23 cellular contexts compared by ENCODE assay signal in the genomic region with DNA sequence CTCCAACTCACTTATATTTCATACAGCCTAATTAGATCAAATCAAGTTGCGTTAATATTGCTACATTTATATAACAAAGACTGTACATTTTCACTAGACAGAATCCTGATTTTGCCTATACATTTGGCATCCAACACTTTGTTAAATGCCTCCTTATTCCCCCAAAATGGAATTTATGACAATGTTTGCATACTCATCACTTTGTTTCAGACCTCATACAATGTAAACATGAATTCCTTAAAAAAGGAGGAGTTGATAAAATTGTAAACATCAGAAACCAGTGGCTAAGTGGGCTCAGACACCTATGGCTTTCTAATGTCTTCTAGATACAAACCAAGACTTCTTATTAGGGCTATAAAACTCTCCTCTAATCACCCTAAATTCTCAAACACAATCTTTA.
A peak's percentile ranks its signal among the peaks of the same experiment; 100 is the strongest.
DNase-seq lines count a peak whose midpoint lies in the region; ATAC-seq, FAIRE-seq and TF ChIP-seq lines count a peak whose summit lies in the region.
"Had no signal": no experiment of that assay in that cellular context is flagged by ENCODE, and none has a peak within 500 bp of the region (broad histone marks: within the 10 kb centered on the region; RNA-seq: fewer than 3 reads in every experiment).

No MANE protein-coding gene starts in this region.

- DNase-seq in A549 (ENCODE audit: low read depth in 1 of 2, low spot score in 1 of 2), result no peak
- no peak for DNase-seq in CD4-positive, alpha-beta T cell
- no peak for DNase-seq in WERI-Rb-1
- no peak for DNase-seq in mesothelial cell of epicardium (ENCODE audit: low spot score in 2 of 2, unreplicated experiment in 2 of 2)
- DNase-seq in UCSD-AML1 (lab: John Stamatoyannopoulos, UW; ENCODE audit: unreplicated experiment), result no peak
- DNase-seq: CD4-positive, CD25-positive, alpha-beta regulatory T cell; CD8-positive, alpha-beta memory T cell; DMS 273 treated with DMSO at 0.1 percent for 48 hours; DMS79; EL; GDM1; H9; HFFc6 had no signal

- no peak for TF ChIP-seq POLR2A in A549 (IDR thresholded peaks at IDR 0.05; ENCODE audit: low read length)

- intact Hi-C loops in CD4-positive, alpha-beta T cell (cut with DNase I, micrococcal nuclease), result no loop called here

- 95% methylated on average over 1 of the region's 1 CpG for WGBS in A549 (ENCODE audit: missing lambda C conversion rate)

- no peaks in the 10 kb centered on the region for H3K27me3 Mint-ChIP-seq in CD4-positive, alpha-beta T cell
- H3K27me3 Mint-ChIP-seq in mesothelial cell of epicardium (ENCODE audit: low read depth), result no peaks in the 10 kb centered on the region
- H3K27me3 Mint-ChIP-seq: B cell; CD4-positive, CD25-positive, alpha-beta regulatory T cell; CD8-positive, alpha-beta memory T cell had no signal

- POLR2A ChIA-PET in A549 (lab: Yijun Ruan, JAX), result no interaction called here
- POLR2A ChIA-PET in CD4-positive, alpha-beta T cell (lab: Charles Lee), result interaction anchor here (0.6 kb wide), 1 partner anchor 76 kb away, joined by 3 read pairs; no protein-coding TSS in a partner anchor

- no peak for TF ChIP-seq EP300 in A549 (IDR thresholded peaks at IDR 0.05)

- H3K4me2 ChIP-seq in A549, result no peak overlapping the region
- H3K4me2 ChIP-seq: BLaER1, GM23338 had no signal

- H3K9me3 ChIP-seq in A549, result no peaks in the 10 kb centered on the region
- H3K9me3 ChIP-seq in CD4-positive, alpha-beta T cell (ENCODE audit: control insufficient read depth, low read length), result no peaks in the 10 kb centered on the region
- H3K9me3 ChIP-seq in WERI-Rb-1 (ENCODE audit: severe bottlenecking), result no peaks in the 10 kb centered on the region
- H3K9me3 ChIP-seq: BLaER1 had no signal

- H3K27ac Mint-ChIP-seq in CD4-positive, alpha-beta T cell, result peak overlapping the region; percentile 24
- H3K27ac Mint-ChIP-seq in mesothelial cell of epicardium, result peak overlapping the region; percentile 54
- H3K27ac Mint-ChIP-seq: B cell; CD4-positive, CD25-positive, alpha-beta regulatory T cell; GM23338; H9; HFFc6 had no signal

- H3K4me3 Mint-ChIP-seq in CD4-positive, alpha-beta T cell, result no peak overlapping the region
- no peak overlapping the region for H3K4me3 Mint-ChIP-seq in mesothelial cell of epicardium
- H3K4me3 Mint-ChIP-seq: B cell; CD4-positive, CD25-positive, alpha-beta regulatory T cell; CD8-positive, alpha-beta memory T cell; GM23338; H9; HFFc6 had no signal

- H3K36me3 ChIP-seq in WERI-Rb-1, result peaks cover 3% of the 10 kb centered on the region

- no peaks in the 10 kb centered on the region for H3K9me3 Mint-ChIP-seq in CD4-positive, alpha-beta T cell
- no peaks in the 10 kb centered on the region for H3K9me3 Mint-ChIP-seq in mesothelial cell of epicardium
- H3K9me3 Mint-ChIP-seq: CD4-positive, CD25-positive, alpha-beta regulatory T cell; CD8-positive, alpha-beta memory T cell; GM23338; H9; HFFc6 had no signal

- H3K4me3 ChIP-seq in A549 (no peak overlapping the region), WERI-Rb-1 (ENCODE audit: low read depth, low read length) (no peak overlapping the region)
- H3K4me3 ChIP-seq: BLaER1, GM12878, GM23338 had no signal

- H3K27ac ChIP-seq in A549 (no peak overlapping the region), WERI-Rb-1 (peak overlapping the region; percentile 46)
- H3K27ac ChIP-seq in CD4-positive, alpha-beta T cell (ENCODE audit: low read depth, low read length), result no peak overlapping the region
- H3K27ac ChIP-seq: BLaER1, C4-2B had no signal

- TF ChIP-seq RAD21 in A549 (conservative IDR thresholded peaks at IDR 0.05 in 1 of 2, IDR thresholded peaks at IDR 0.05 in 1 of 2), result no peak

- no peaks in the 10 kb centered on the region for H3K4me1 ChIP-seq in A549

- no peak for FAIRE-seq in A549 (lab: Jason Lieb, UNC)
- FAIRE-seq: D721Med, GM12878, GM19239 had no signal

- CTCF ChIA-PET in A549 (lab: Yijun Ruan, JAX), result no interaction called here
- CTCF ChIA-PET in CD4-positive, alpha-beta T cell (lab: Charles Lee), result interaction anchor here (1.1 kb wide), 1 partner anchor 23 kb away, joined by 3 read pairs; no protein-coding TSS in a partner anchor

- peaks cover 70% of the 10 kb centered on the region for H3K36me3 Mint-ChIP-seq in CD4-positive, alpha-beta T cell (ENCODE audit: low read depth)
- H3K36me3 Mint-ChIP-seq in mesothelial cell of epicardium, result peaks cover 11% of the 10 kb centered on the region

- TF ChIP-seq CTCF in A549 (IDR thresholded peaks at IDR 0.05) (no peak), WERI-Rb-1 (IDR thresholded peaks at IDR 0.05; ENCODE audit: low read depth, low read length) (no peak), mesothelial cell of epicardium (IDR thresholded peaks at IDR 0.05; ENCODE audit: unreplicated experiment) (no peak)
- no peak for TF ChIP-seq CTCF in CD4-positive, alpha-beta T cell (IDR thresholded peaks at IDR 0.05)

- ATAC-seq in A549, result no peak
- no peak for ATAC-seq in CD4-positive, alpha-beta T cell (ENCODE audit: poor library complexity)
- ATAC-seq in HG02678 (IDR thresholded peaks at IDR 0.05; ENCODE audit: unreplicated experiment), result no peak
- no peak for ATAC-seq in HG02852 (IDR thresholded peaks at IDR 0.05; ENCODE audit: unreplicated experiment)
- ATAC-seq: GM12878, GM23338, HCT116 had no signal

- H3K4me1 Mint-ChIP-seq in CD4-positive, alpha-beta T cell (ENCODE audit: low read depth), result peaks cover 77% of the 10 kb centered on the region
- H3K4me1 Mint-ChIP-seq in mesothelial cell of epicardium, result peaks cover 27% of the 10 kb centered on the region

- no peaks in the 10 kb centered on the region for H3K27me3 ChIP-seq in CD4-positive, alpha-beta T cell (ENCODE audit: control insufficient read depth, insufficient read depth, low read length)
- no peaks in the 10 kb centered on the region for H3K27me3 ChIP-seq in WERI-Rb-1 (ENCODE audit: insufficient read depth, low read depth, severe bottlenecking)
- H3K27me3 ChIP-seq: BLaER1 had no signal

TF ChIP-seq in A549, 52 proteins besides CTCF, POLR2A, EP300 and RAD21:
- TF ChIP-seq RFX5 (IDR thresholded peaks at IDR 0.05) (no peak), NPAS2 (CRISPR knock-in tag; IDR thresholded peaks at IDR 0.05; ENCODE audit: borderline replicate concordance) (no peak), MAZ (IDR thresholded peaks at IDR 0.05; ENCODE audit: borderline replicate concordance, low read depth, low read length) (no peak), ZC3H11A (IDR thresholded peaks at IDR 0.05) (no peak), MAFK (IDR thresholded peaks at IDR 0.05; ENCODE audit: partially characterized antibody) (peak; percentile 45), ZFP36 (IDR thresholded peaks at IDR 0.05; ENCODE audit: borderline replicate concordance, partially characterized antibody) (no peak)
